19 cellular contexts compared by ENCODE assay signal in genomic region chr17:57756941-57757340, GRCh38. TPM values are rescaled to one million over a fixed set of nuclear protein-coding genes. Genes with fewer than 3 reads are reported as not detected.
DNase-seq lines count a peak whose midpoint lies in the region; TF ChIP-seq lines count a peak whose summit lies in the region.
"Had no signal": no experiment of that assay in that cellular context is flagged by ENCODE, and none has a peak within 500 bp of the region (broad histone marks: within the 10 kb centered on the region; RNA-seq: fewer than 3 reads in every experiment).

No MANE protein-coding gene starts in this region.

- H2AK5ac ChIP-seq in trophoblast cell (ENCODE audit: low read length): no peak overlapping the region

- peaks cover 2% of the 10 kb centered on the region for H3K79me2 ChIP-seq in trophoblast cell (ENCODE audit: control insufficient read depth, insufficient read depth, low read length, poor library complexity)

- no peak overlapping the region for H3K27ac Mint-ChIP-seq in activated T-helper 2 cell treated with anti-CD3 and anti-CD28 coated beads, Interferon-gamma antibody, Interleukin-2, Interleukin-4, amounts not matched to agents 10 μg/mL and 5 μg/mL and 100 μg/mL, durations not matched to agents 14 hours and 24 hours and 36 hours

- no peak overlapping the region for H3K23ac ChIP-seq in trophoblast cell (ENCODE audit: low read length)

- intact Hi-C loops in activated T-helper 2 cell treated with anti-CD3 and anti-CD28 coated beads, Interferon-gamma antibody, Interleukin-2, Interleukin-4, amounts not matched to agents 10 μg/mL and 5 μg/mL and 100 μg/mL, durations not matched to agents 14 hours and 24 hours and 36 hours (cut with micrococcal nuclease): no loop called here

- no peak overlapping the region for H4K91ac ChIP-seq in trophoblast cell (ENCODE audit: low read depth, low read length)

- no peak overlapping the region for H3K4me2 ChIP-seq in trophoblast cell (ENCODE audit: low read length)

- H3K36me3 ChIP-seq in trophoblast cell (ENCODE audit: control insufficient read depth in 1 of 2, insufficient read depth in 2 of 2, low read length in 2 of 2): no peaks in the 10 kb centered on the region
- H3K36me3 ChIP-seq: BE2C had no signal

- H2BK5ac ChIP-seq in trophoblast cell (ENCODE audit: low read depth, low read length, poor library complexity): no peak overlapping the region

- H3K9ac ChIP-seq in trophoblast cell (ENCODE audit: low read length): no peak overlapping the region

- no CpG with 5 or more reads among the region's 7 CpGs for WGBS in trophoblast cell (ENCODE audit: extremely low coverage, insufficient coverage, insufficient read length)

- no peaks in the 10 kb centered on the region for H3K9me3 ChIP-seq in trophoblast cell (ENCODE audit: insufficient read depth, low read depth, low read length)
- H3K9me3 ChIP-seq: BE2C had no signal

- peaks cover 26% of the 10 kb centered on the region for H3K79me1 ChIP-seq in trophoblast cell (ENCODE audit: low read length)

- no peak overlapping the region for H3K18ac ChIP-seq in trophoblast cell (ENCODE audit: low read length)

- H3K4me3 ChIP-seq in trophoblast cell (ENCODE audit: low read depth, low read length): no peak overlapping the region

- H4K12ac ChIP-seq in trophoblast cell (ENCODE audit: low read depth, low read length): no peak overlapping the region

- H3K4ac ChIP-seq in trophoblast cell (ENCODE audit: low read depth, low read length): no peak overlapping the region

- H4K8ac ChIP-seq in trophoblast cell (ENCODE audit: low read depth, low read length): no peak overlapping the region

- POLR2A ChIA-PET in HEK293T (lab: Yijun Ruan, JAX): no interaction called here

- DNase-seq in HEK293T (ENCODE audit: extremely low spot score): no peak
- DNase-seq in NCI-H82 (lab: John Stamatoyannopoulos, UW): peak; percentile 88
- peak; percentile 86 for DNase-seq in left kidney (ENCODE audit: low read depth, low spot score)
- DNase-seq in trophoblast cell: no peak
- no peak for DNase-seq in T1000 (lab: John Stamatoyannopoulos, UW)
- no peak for DNase-seq in NCI-H187 (lab: John Stamatoyannopoulos, UW)
- DNase-seq in activated T-helper 2 cell treated with anti-CD3 and anti-CD28 coated beads, Interferon-gamma antibody, Interleukin-2, Interleukin-4, amounts not matched to agents 10 μg/mL and 5 μg/mL and 100 μg/mL, durations not matched to agents 14 hours and 24 hours and 36 hours (ENCODE audit: low spot score): no peak
- DNase-seq: BE2C; Karpas-422; NCI-H187 treated with DMSO at 0.1 percent for 48 hours; NCI-H2107; NCI-H510A; NK-92 treated with Interleukin-12 subunit alpha and Interleukin-12 subunit beta, amount 100 ng/mL, for 24 hours; SHP77 treated with DMSO at 0.1 percent for 48 hours had no signal

- H3K9me3 Mint-ChIP-seq in activated T-helper 2 cell treated with anti-CD3 and anti-CD28 coated beads, Interferon-gamma antibody, Interleukin-2, Interleukin-4, amounts not matched to agents 10 μg/mL and 5 μg/mL and 100 μg/mL, durations not matched to agents 14 hours and 24 hours and 36 hours: no peaks in the 10 kb centered on the region
- H3K9me3 Mint-ChIP-seq: IgD-negative memory B cell had no signal

- no peak overlapping the region for H2AFZ ChIP-seq in trophoblast cell (ENCODE audit: insufficient read depth, low read length, poor library complexity)

- CTCF ChIA-PET in HEK293T (lab: Yijun Ruan, JAX): interaction anchor here (0.8 kb wide), 2 partner anchors 27 to 53 kb away, joined by 3 read pairs; no protein-coding TSS in a partner anchor

- no peaks in the 10 kb centered on the region for H3K4me1 Mint-ChIP-seq in activated T-helper 2 cell treated with anti-CD3 and anti-CD28 coated beads, Interferon-gamma antibody, Interleukin-2, Interleukin-4, amounts not matched to agents 10 μg/mL and 5 μg/mL and 100 μg/mL, durations not matched to agents 14 hours and 24 hours and 36 hours (ENCODE audit: low read depth)
- H3K4me1 Mint-ChIP-seq: IgD-negative memory B cell had no signal

- H3K27me3 ChIP-seq in trophoblast cell (ENCODE audit: insufficient read depth, low read length): no peaks in the 10 kb centered on the region
- H3K27me3 ChIP-seq: BE2C had no signal

- no peak overlapping the region for H2BK12ac ChIP-seq in trophoblast cell (ENCODE audit: low read length)

- no peak overlapping the region for H3K4me3 Mint-ChIP-seq in activated T-helper 2 cell treated with anti-CD3 and anti-CD28 coated beads, Interferon-gamma antibody, Interleukin-2, Interleukin-4, amounts not matched to agents 10 μg/mL and 5 μg/mL and 100 μg/mL, durations not matched to agents 14 hours and 24 hours and 36 hours (ENCODE audit: low read depth)
- H3K4me3 Mint-ChIP-seq: IgD-negative memory B cell had no signal

- H2BK120ac ChIP-seq in trophoblast cell (ENCODE audit: insufficient read depth, low read length, poor library complexity): no peak overlapping the region

- H3K14ac ChIP-seq in trophoblast cell (ENCODE audit: low read length): no peak overlapping the region

- no peaks in the 10 kb centered on the region for H3K27me3 Mint-ChIP-seq in activated T-helper 2 cell treated with anti-CD3 and anti-CD28 coated beads, Interferon-gamma antibody, Interleukin-2, Interleukin-4, amounts not matched to agents 10 μg/mL and 5 μg/mL and 100 μg/mL, durations not matched to agents 14 hours and 24 hours and 36 hours (ENCODE audit: low read depth)

- H3K27ac ChIP-seq in trophoblast cell (ENCODE audit: low read depth, low read length): peak overlapping the region; percentile 6
- H3K27ac ChIP-seq: RWPE1 had no signal

- peaks cover 20 to 29% of the 10 kb centered on the region in 2 experiments for H3K4me1 ChIP-seq in trophoblast cell (ENCODE audit: control insufficient read depth in 1 of 2, insufficient read depth in 2 of 2, low read length in 2 of 2)

- H3K36me3 Mint-ChIP-seq in activated T-helper 2 cell treated with anti-CD3 and anti-CD28 coated beads, Interferon-gamma antibody, Interleukin-2, Interleukin-4, amounts not matched to agents 10 μg/mL and 5 μg/mL and 100 μg/mL, durations not matched to agents 14 hours and 24 hours and 36 hours (ENCODE audit: low read depth): no peaks in the 10 kb centered on the region
- H3K36me3 Mint-ChIP-seq: IgD-negative memory B cell had no signal

TF ChIP-seq in HEK293T, 16 proteins besides CTCF, POLR2A, EP300 and RAD21:
- TF ChIP-seq ELF4 (IDR thresholded peaks at IDR 0.05): no peak
- peak; percentile 11; the same call in 1 of the 2 replicates for TF ChIP-seq PKNOX1 (IDR thresholded peaks at IDR 0.05)
- TF ChIP-seq HDGF (IDR thresholded peaks at IDR 0.05; ENCODE audit: borderline replicate concordance): no peak
TF ChIP-seq in HEK293T: peak in this region for 1.

RNA-seq across cellular contexts. Expression of gene CCDC182, which starts 11.8 kb away (rescaled TPM):
- polyA plus RNA-seq in trophoblast cell (2013): 0.05 TPM in 1 of 2 replicates, not detected in the other
- not detected in 2 replicates for total RNA-seq in activated T-helper 2 cell treated with anti-CD3 and anti-CD28 coated beads, Interferon-gamma antibody, Interleukin-2, Interleukin-4, amounts not matched to agents 10 μg/mL and 5 μg/mL and 100 μg/mL, durations not matched to agents 14 hours and 24 hours and 36 hours
- total RNA-seq: A673, H4, M059J had no signal
- polyA plus RNA-seq: IgD-negative memory B cell had no signal

Comparison
In these comparisons a context has a peak if more than half of its experiments do, and no peak if none do; other contexts are left out.
1. DNase-seq: peak in NCI-H82 (single experiment) and left kidney (single experiment); none in HEK293T (single experiment), trophoblast cell (0 of 2), T1000 (single experiment), NCI-H187 (0 of 2) and activated T-helper 2 cell treated with anti-CD3 and anti-CD28 coated beads, Interferon-gamma antibody, Interleukin-2, Interleukin-4, amounts not matched to agents 10 μg/mL and 5 μg/mL and 100 μg/mL, durations not matched to agents 14 hours and 24 hours and 36 hours (single experiment).